Comparison of ENCODE assay signal across 8 cellular contexts in genomic region chr9:132800038-132800648, GRCh38.
A peak's percentile ranks its signal among the peaks of the same experiment; 100 is the strongest.
DNase-seq lines count a peak whose midpoint lies in the region; ATAC-seq, FAIRE-seq and TF ChIP-seq lines count a peak whose summit lies in the region.

No MANE protein-coding gene starts in this region.

- no peaks in the 10 kb centered on the region for H3K36me3 ChIP-seq in keratinocyte (ENCODE audit: control insufficient read depth in 2 of 2, extremely low read depth in 1 of 2, insufficient read depth in 2 of 2, low read length in 2 of 2)

- peaks cover 24% of the 10 kb centered on the region for H3K27me3 ChIP-seq in keratinocyte (ENCODE audit: control insufficient read depth, extremely low read depth, insufficient read depth, low read length)

- peak; percentile 81 for TF ChIP-seq CTCF in cardiac fibroblast (IDR thresholded peaks at IDR 0.05; ENCODE audit: low read depth, low read length)
- peak; percentile 84 to 89 (median 86) for TF ChIP-seq CTCF in keratinocyte (optimal IDR thresholded peaks at IDR 0.05 in 1 of 3, IDR thresholded peaks at IDR 0.05 in 1 of 3, conservative IDR thresholded peaks at IDR 0.05 in 1 of 3; ENCODE audit: extremely low read depth in 1 of 3, insufficient read depth in 2 of 3, low read length in 3 of 3)

- H3K4me2 ChIP-seq in keratinocyte (ENCODE audit: control insufficient read depth, extremely low read depth, insufficient read depth, low read depth, low read length) = peak overlapping the region; percentile 53

- no peak overlapping the region for H2AFZ ChIP-seq in keratinocyte (ENCODE audit: control insufficient read depth, low read length)

- ATAC-seq in GM18909 (IDR thresholded peaks at IDR 0.05; ENCODE audit: poor library complexity, unreplicated experiment) (peak; percentile 56), HG03039 (IDR thresholded peaks at IDR 0.05; ENCODE audit: unreplicated experiment) (no peak)

- DNase-seq in 8988T = peak; percentile 47
- peak; percentile 87 for DNase-seq in NCI-H2171 treated with DMSO at 0.1 percent for 48 hours (lab: John Stamatoyannopoulos, UW)
- DNase-seq in activated CD4-positive, CD25-positive, alpha-beta regulatory T cell treated with anti-CD3 and anti-CD28 coated beads, Interleukin-2, amount 50 U/mL, for 16 hours (ENCODE audit: low read depth, low spot score) = peak; percentile 23
- peak; percentile 75 to 86 for DNase-seq in cardiac fibroblast (ENCODE audit: low read depth in 2 of 2)
- peak; percentile 40 for DNase-seq in keratinocyte (ENCODE audit: low read depth, low spot score)
- peak; percentile 38 to 55 (median 41) for DNase-seq in stimulated activated CD4-positive, alpha-beta T cell treated with anti-CD3 and anti-CD28 coated beads, Interleukin-12 subunit alpha, Interleukin-12 subunit beta, amount 100 ng/mL, for 48 hours (ENCODE audit: low read depth in 2 of 3, low spot score in 1 of 3)

- no peaks in the 10 kb centered on the region for H3K9me3 ChIP-seq in keratinocyte (ENCODE audit: control insufficient read depth, low read depth, low read length)

- H3K9ac ChIP-seq in keratinocyte (ENCODE audit: control insufficient read depth, extremely low read depth, insufficient read depth, low read length) = no peak overlapping the region

- no peak overlapping the region for H3K4me3 ChIP-seq in cardiac fibroblast (replicated peaks in 1 of 2; ENCODE audit: low read depth in 2 of 2, low read length in 2 of 2)
- H3K4me3 ChIP-seq in keratinocyte (ENCODE audit: control insufficient read depth in 2 of 3, extremely low read depth in 1 of 3, insufficient read depth in 2 of 3, low read depth in 1 of 3, low read length in 3 of 3) = no peak overlapping the region

- no peaks in the 10 kb centered on the region for H3K79me2 ChIP-seq in keratinocyte (ENCODE audit: control insufficient read depth, insufficient read depth, low read length)

- dilution Hi-C loops in keratinocyte (cut with MboI; ENCODE audit: extremely low pct_ligation_motif_present, low sequenced_read_pairs) = no loop called here

- no peaks in the 10 kb centered on the region for H4K20me1 ChIP-seq in keratinocyte (ENCODE audit: control insufficient read depth, extremely low read depth, insufficient read depth, low read length)

- H3K9me1 ChIP-seq in keratinocyte (ENCODE audit: control insufficient read depth, extremely low read depth, insufficient read depth, low read length) = no peaks in the 10 kb centered on the region

- H3K27ac ChIP-seq in keratinocyte (ENCODE audit: control insufficient read depth, insufficient read depth, low read length) = no peak overlapping the region

- FAIRE-seq in keratinocyte (lab: Jason Lieb, UNC) = peak; percentile 79

- H3K4me1 ChIP-seq in keratinocyte (ENCODE audit: control insufficient read depth, extremely low read depth, insufficient read depth, low read length) = no peaks in the 10 kb centered on the region

Comparison
In these comparisons a context has a peak if more than half of its experiments do, and no peak if none do; other contexts are left out.
1. DNase-seq: peak in every context shown above with its lines; median percentile 87 in NCI-H2171 treated with DMSO at 0.1 percent for 48 hours; 80 in cardiac fibroblast; 47 in 8988T; 41 in stimulated activated CD4-positive, alpha-beta T cell treated with anti-CD3 and anti-CD28 coated beads, Interleukin-12 subunit alpha, Interleukin-12 subunit beta, amount 100 ng/mL, for 48 hours; 40 in keratinocyte; 23 in activated CD4-positive, CD25-positive, alpha-beta regulatory T cell treated with anti-CD3 and anti-CD28 coated beads, Interleukin-2, amount 50 U/mL, for 16 hours.